Comparison of ENCODE assay signal across 29 cellular contexts in genomic region chr2:239177908-239178307, GRCh38.
A peak's percentile ranks its signal among the peaks of the same experiment; 100 is the strongest.
DNase-seq lines count a peak whose midpoint lies in the region; ATAC-seq and TF ChIP-seq lines count a peak whose summit lies in the region.
"Had no signal": no experiment of that assay in that cellular context is flagged by ENCODE, and none has a peak within 500 bp of the region (broad histone marks: within the 10 kb centered on the region; RNA-seq: fewer than 3 reads in every experiment).

No MANE protein-coding gene starts in this region.

- peaks cover 34% of the 10 kb centered on the region for H3K9me3 ChIP-seq in left ventricle myocardium inferior (replicated peaks)
- H3K9me3 ChIP-seq: Caco-2 had no signal

- TF ChIP-seq CTCF in left ventricle myocardium inferior (IDR thresholded peaks at IDR 0.05; ENCODE audit: borderline replicate concordance), result no peak

- DNase-seq in left ventricle myocardium inferior, result peak; percentile 8
- DNase-seq in Right ventricle myocardium superior, result no peak
- DNase-seq in posterior vena cava (ENCODE audit: low spot score), result peak; percentile 67
- DNase-seq in DMS53 treated with DMSO at 0.1 percent for 48 hours (lab: John Stamatoyannopoulos, UW; ENCODE audit: unreplicated experiment), result no peak
- no peak for DNase-seq in hepatic stellate cell (ENCODE audit: low spot score)
- DNase-seq in SHP77 (lab: John Stamatoyannopoulos, UW), result no peak
- no peak for DNase-seq in NCI-H82 (lab: John Stamatoyannopoulos, UW)
- DNase-seq: activated B cell treated with CpG ODN at 0.5 μM for 24 hours; activated CD4-positive, alpha-beta T cell treated with anti-CD3 and anti-CD28 coated beads, Interleukin-2, amount 50 U/mL, for 4 hours; activated gamma-delta T cell; Caco-2; DND-41; effector CD4-positive, alpha-beta T cell; HCEC 1CT; midbrain; NCI-H1048; NCI-H187; NCI-H2171 treated with DMSO at 0.1 percent for 48 hours; NCI-H524; PC-9; stimulated activated CD4-positive, alpha-beta T cell treated with anti-CD3 and anti-CD28 coated beads, Interleukin-2, amount 100 ng/mL, for 24 hours; T-cell had no signal

- H3K4me1 ChIP-seq in left ventricle myocardium inferior, result peaks cover 16% of the 10 kb centered on the region
- H3K4me1 ChIP-seq: Caco-2, SJSA1 had no signal

- no peak overlapping the region for H3K4me3 ChIP-seq in left ventricle myocardium inferior
- H3K4me3 ChIP-seq: hepatocyte, PC-9, SJSA1, smooth muscle cell had no signal

- peaks cover 64% of the 10 kb centered on the region for H3K36me3 ChIP-seq in left ventricle myocardium inferior
- H3K36me3 ChIP-seq: SJSA1 had no signal

- ATAC-seq in Right ventricle myocardium superior (ENCODE audit: poor library complexity) (no peak), esophagus mucosa (peak; percentile 14)
- ATAC-seq: naive thymus-derived CD4-positive, alpha-beta T cell; T-cell had no signal

- no peak overlapping the region for H3K27ac ChIP-seq in left ventricle myocardium inferior (replicated peaks)
- H3K27ac ChIP-seq: C4-2B, epithelial cell of prostate, hepatocyte, PC-9, SJSA1 had no signal

- intact Hi-C loops in left ventricle myocardium inferior (cut with micrococcal nuclease) (no loop called here), Right ventricle myocardium superior (cut with DNase I) (no loop called here), posterior vena cava (cut with DNase I) (no loop called here)

- no peaks in the 10 kb centered on the region for H3K27me3 ChIP-seq in left ventricle myocardium inferior (ENCODE audit: low read depth)
- H3K27me3 ChIP-seq: hepatocyte, SJSA1 had no signal

Comparison
In these comparisons a context has a peak if more than half of its experiments do, and no peak if none do; other contexts are left out.
1. DNase-seq: peak in left ventricle myocardium inferior (single experiment) and posterior vena cava (single experiment); none in Right ventricle myocardium superior (single experiment), DMS53 treated with DMSO at 0.1 percent for 48 hours (single experiment), hepatic stellate cell (single experiment), SHP77 (0 of 2) and NCI-H82 (single experiment).